27 cellular contexts compared by ENCODE assay signal in genomic region chr6:81731814-81732213, GRCh38. TPM values are rescaled to one million over a fixed set of nuclear protein-coding genes. Genes with fewer than 3 reads are reported as not detected.
DNase-seq lines count a peak whose midpoint lies in the region; ATAC-seq and TF ChIP-seq lines count a peak whose summit lies in the region.
"Had no signal": no experiment of that assay in that cellular context is flagged by ENCODE, and none has a peak within 500 bp of the region (broad histone marks: within the 10 kb centered on the region; RNA-seq: fewer than 3 reads in every experiment).

No MANE protein-coding gene starts in this region.

- H3K4me3 ChIP-seq in DND-41 (ENCODE audit: low read depth in 1 of 2, low read length in 2 of 2): no peak overlapping the region
- no peak overlapping the region for H3K4me3 ChIP-seq in right cardiac atrium (ENCODE audit: low read length)
- H3K4me3 ChIP-seq: HAP-1, ovary, stomach, transverse colon had no signal

- H3K4me1 ChIP-seq in DND-41 (ENCODE audit: insufficient read depth, low read length) (no peaks in the 10 kb centered on the region), right cardiac atrium (ENCODE audit: control insufficient read depth, insufficient read depth, low read length) (peaks cover 3% of the 10 kb centered on the region)
- H3K4me1 ChIP-seq: HAP-1, stomach, transverse colon had no signal

- TF ChIP-seq CTCF in DND-41 (IDR thresholded peaks at IDR 0.05; ENCODE audit: borderline replicate concordance, extremely low read depth, low read length, poor library complexity, severe bottlenecking) (no peak), type B pancreatic cell (conservative IDR thresholded peaks at IDR 0.05) (no peak)

- DNase-seq in DND-41 (no peak), amniotic epithelial cell (ENCODE audit: low read depth) (peak; percentile 25), right cardiac atrium (no peak), Kasumi-1 (lab: John Stamatoyannopoulos, UW) (no peak), DMS 273 treated with DMSO at 0.1 percent for 48 hours (lab: John Stamatoyannopoulos, UW) (no peak), type B pancreatic cell (ENCODE audit: extremely low spot score, unreplicated experiment) (no peak)
- DNase-seq in stimulated activated naive CD4-positive, alpha-beta T cell (lab: John Stamatoyannopoulos, UW): no peak
- DNase-seq: activated CD8-positive, alpha-beta T cell treated with anti-CD3 and anti-CD28 coated beads for 36 hours; activated effector memory CD4-positive, alpha-beta T cell treated with Interleukin-2 at 50 U/mL for 16 hours; CD8-positive, alpha-beta memory T cell; DMS53; effector CD8-positive, alpha-beta T cell; hippocampal formation; immature natural killer cell; NCI-H1417 treated with DMSO at 0.1 percent for 48 hours; NCI-H2081 treated with DMSO at 0.1 percent for 48 hours; NCI-H446 treated with DMSO at 0.1 percent for 48 hours; nephron progenitor cell; ovary; retina; stimulated activated CD4-positive, alpha-beta T cell treated with anti-CD3 and anti-CD28 coated beads, Interleukin-15, amount 100 ng/mL, for 24 hours; stomach; T-cell; transverse colon had no signal

- no peak overlapping the region for H3K9ac ChIP-seq in DND-41 (ENCODE audit: low read depth, low read length)

- H4K20me1 ChIP-seq in DND-41 (ENCODE audit: insufficient read depth, low read length): no peaks in the 10 kb centered on the region

- H3K27me3 ChIP-seq in DND-41 (ENCODE audit: insufficient read depth, low read length, poor library complexity): no peaks in the 10 kb centered on the region
- no peaks in the 10 kb centered on the region for H3K27me3 ChIP-seq in right cardiac atrium (ENCODE audit: control insufficient read depth, insufficient read depth)
- H3K27me3 ChIP-seq: ovary, stomach, transverse colon had no signal

- intact Hi-C loops in right cardiac atrium (cut with DNase I): loop anchor here in 1 of 4 donors (10.0 kb wide), 1 partner anchor 57 kb away; no protein-coding TSS in a partner anchor

- H3K36me3 ChIP-seq in DND-41 (ENCODE audit: insufficient read depth, low read length): no peaks in the 10 kb centered on the region
- H3K36me3 ChIP-seq: HAP-1, ovary, stomach, transverse colon had no signal

- no peaks in the 10 kb centered on the region for H3K27me3 Mint-ChIP-seq in type B pancreatic cell
- H3K27me3 Mint-ChIP-seq: CD8-positive, alpha-beta memory T cell; T-cell had no signal

- H3K4me1 Mint-ChIP-seq in type B pancreatic cell (ENCODE audit: unreplicated experiment): no peaks in the 10 kb centered on the region
- H3K4me1 Mint-ChIP-seq: CD8-positive, alpha-beta memory T cell; immature natural killer cell; nephron progenitor cell had no signal

- no peaks in the 10 kb centered on the region for H3K79me2 ChIP-seq in DND-41 (ENCODE audit: insufficient read depth, low read length)

- WGBS in right cardiac atrium: 34% methylated on average over 1 of the region's 1 CpG

- peak; percentile 73 for ATAC-seq in DND-41 (ENCODE audit: insufficient read depth, low read depth)
- peak; percentile 29 for ATAC-seq in GM19463 (IDR thresholded peaks at IDR 0.05; ENCODE audit: unreplicated experiment)
- peak; percentile 19 to 66 for ATAC-seq in right cardiac atrium
- ATAC-seq: activated CD4-positive, CD25-positive, alpha-beta regulatory T cell treated with anti-CD3 and anti-CD28 coated beads, Interleukin-2, amount 50 U/mL, for 24 hours; activated CD8-positive, alpha-beta T cell treated with anti-CD3 and anti-CD28 coated beads for 36 hours; T-cell had no signal

- no peak overlapping the region for H3K4me2 ChIP-seq in DND-41 (ENCODE audit: insufficient read depth, low read length)

- no peaks in the 10 kb centered on the region for H3K9me3 ChIP-seq in DND-41 (ENCODE audit: insufficient read depth, low read length, severe bottlenecking)
- H3K9me3 ChIP-seq in right cardiac atrium (ENCODE audit: control insufficient read depth, low read length): no peaks in the 10 kb centered on the region
- H3K9me3 ChIP-seq: HAP-1, ovary, transverse colon had no signal

- H3K36me3 Mint-ChIP-seq in type B pancreatic cell: peaks cover 3% of the 10 kb centered on the region
- H3K36me3 Mint-ChIP-seq: CD8-positive, alpha-beta memory T cell; T-cell had no signal

- H3K27ac Mint-ChIP-seq in type B pancreatic cell: no peak overlapping the region
- H3K27ac Mint-ChIP-seq: activated CD8-positive, alpha-beta T cell treated with anti-CD3 and anti-CD28 coated beads for 36 hours; CD8-positive, alpha-beta memory T cell; immature natural killer cell; nephron progenitor cell; T-cell had no signal

- no peaks in the 10 kb centered on the region for H3K9me3 Mint-ChIP-seq in type B pancreatic cell
- H3K9me3 Mint-ChIP-seq: CD8-positive, alpha-beta memory T cell; immature natural killer cell; nephron progenitor cell; T-cell had no signal

- no peak overlapping the region for H3K4me3 Mint-ChIP-seq in type B pancreatic cell
- H3K4me3 Mint-ChIP-seq: activated CD8-positive, alpha-beta T cell treated with anti-CD3 and anti-CD28 coated beads for 36 hours; CD8-positive, alpha-beta memory T cell; immature natural killer cell; nephron progenitor cell; T-cell had no signal

- 0 out of 2 replicates have a peak overlapping the region, but pooled peaks have one; percentile 13 for H2AFZ ChIP-seq in DND-41 (ENCODE audit: low read depth, low read length)

- H3K27ac ChIP-seq in DND-41 (ENCODE audit: low read length) (no peak overlapping the region), right cardiac atrium (ENCODE audit: low read length) (no peak overlapping the region)
- H3K27ac ChIP-seq: ovary, stomach, transverse colon had no signal

RNA-seq across cellular contexts. Expression of gene TENT5A, which starts 20.7 kb away (rescaled TPM):
- total RNA-seq in right cardiac atrium (10 to 100 TPM; 31.5 to 38.2 (median 35.5) TPM), type B pancreatic cell (ENCODE audit: low replicate concordance) (23.0 and 50.9 TPM in 2 replicates)
- polyA plus RNA-seq in right cardiac atrium: 14.6 TPM
